In the genomic region with DNA sequence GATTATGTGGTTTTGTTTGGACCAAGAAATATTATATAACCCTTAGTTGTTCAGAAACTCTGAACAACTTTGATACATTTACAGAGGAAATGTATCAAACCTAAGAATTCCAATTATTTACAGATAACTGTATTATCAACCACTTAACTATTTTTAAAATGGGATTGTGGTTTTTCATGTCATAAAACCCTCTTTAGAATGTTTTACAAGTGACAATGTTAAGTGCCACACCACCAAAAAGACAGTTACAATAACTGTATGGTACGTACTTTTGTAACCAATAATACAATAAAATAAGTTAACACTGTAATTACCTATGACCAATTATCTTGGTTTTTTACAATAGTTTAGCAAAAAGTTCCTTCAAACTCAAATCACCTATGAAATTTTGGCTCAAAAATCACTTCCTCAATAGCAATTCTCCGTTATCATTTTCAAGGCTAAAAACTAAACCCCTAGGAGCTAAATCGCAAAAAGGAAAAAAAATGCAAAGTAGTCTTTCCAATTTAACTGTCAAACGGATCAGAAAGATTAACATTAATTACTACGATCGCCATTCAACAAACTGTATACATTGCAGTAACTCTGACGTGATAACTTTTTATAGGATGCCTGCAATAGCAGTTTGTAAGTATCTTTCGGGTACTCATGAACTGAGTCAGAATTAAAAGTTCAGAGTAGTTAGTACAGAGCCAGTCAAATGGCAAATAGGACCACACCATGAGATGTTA, we compare ENCODE assay signal across 9 cellular contexts. TPM values are rescaled to one million over a fixed set of nuclear protein-coding genes. Genes with fewer than 3 reads are reported as not detected.
DNase-seq lines count a peak whose midpoint lies in the region; ATAC-seq, FAIRE-seq and TF ChIP-seq lines count a peak whose summit lies in the region.
"Had no signal": no experiment of that assay in that cellular context is flagged by ENCODE, and none has a peak within 500 bp of the region (broad histone marks: within the 10 kb centered on the region; RNA-seq: fewer than 3 reads in every experiment).

No MANE protein-coding gene starts in this region.

- WGBS in GM12878 (ENCODE audit: insufficient coverage, insufficient replicate concordance, low lambda C conversion rate, missing lambda C conversion rate) = under 1% methylated on average over 8 of the region's 8 CpGs

- 0 out of 3 replicates have a peak, but pooled peaks have one; percentile 2 for ATAC-seq in GM12878
- ATAC-seq in HG02938 (IDR thresholded peaks at IDR 0.05; ENCODE audit: unreplicated experiment) = no peak

- SMC1A ChIA-PET in GM12878 (lab: Charles Lee; ENCODE audit: uncharacterized antibody, unreplicated experiment) = interaction anchor here (1.4 kb wide), 1 partner anchor 61 kb away, joined by 6 read pairs; no protein-coding TSS in a partner anchor

- no peak for TF ChIP-seq POLR2A in GM12878 (IDR thresholded peaks at IDR 0.05; ENCODE audit: low read depth, low read length)

- TF ChIP-seq CTCF in AG09309 (IDR thresholded peaks at IDR 0.05; ENCODE audit: control insufficient read depth, insufficient read depth, low read depth, low read length, missing control alignments) = no peak
- no peak for TF ChIP-seq CTCF in HFFc6 (IDR thresholded peaks at IDR 0.05)
- TF ChIP-seq CTCF in GM12878 (IDR thresholded peaks at IDR 0.05 in 2 of 3, conservative IDR thresholded peaks at IDR 0.05 in 1 of 3; ENCODE audit: control insufficient read depth in 2 of 3, extremely low read depth in 1 of 3, insufficient read depth in 1 of 3, low read depth in 3 of 3, low read length in 3 of 3) = no peak

- H3K4me3 Mint-ChIP-seq in HFFc6 = no peak overlapping the region

- H3K27me3 ChIP-seq in GM12878 (replicated peaks in 1 of 2; ENCODE audit: control insufficient read depth in 2 of 2, insufficient read depth in 2 of 2, low read length in 1 of 2) (no peaks in the 10 kb centered on the region), mucosa of rectum (ENCODE audit: control insufficient read depth in 2 of 2, insufficient read depth in 2 of 2, low read length in 2 of 2) (no peaks in the 10 kb centered on the region)

- no peak for TF ChIP-seq RAD21 in GM12878 (IDR thresholded peaks at IDR 0.05; ENCODE audit: insufficient read depth, low read depth, low read length)

- POLR2A ChIA-PET in GM12878 (lab: Charles Lee) = interaction anchor here (1.0 to 1.3 kb wide), 2 partner anchors 10 to 11 kb away, joined by 3 to 12 read pairs; no protein-coding TSS in a partner anchor

- intact Hi-C loops in GM12878 (cut with micrococcal nuclease; ENCODE audit: unreplicated experiment) = loop anchor here (5.0 to 10.0 kb wide), 4 partner anchors 43 to 635 kb away; a partner anchor contains a TSS

- in situ Hi-C loops in GM12878 (cut with MboI) = loop anchor here (25.0 kb wide), 3 partner anchors 577 to 1827 kb away; a partner anchor contains a TSS

- RAD21 ChIA-PET in GM12878 (lab: Charles Lee; ENCODE audit: unreplicated experiment) = interaction anchor here (1.6 kb wide), 1 partner anchor 62 kb away, joined by 4 read pairs; no protein-coding TSS in a partner anchor

- H3K27ac Mint-ChIP-seq in HFFc6 = peak overlapping the region; percentile 93

- peaks cover 64% of the 10 kb centered on the region for H3K79me2 ChIP-seq in GM12878 (ENCODE audit: control insufficient read depth, insufficient read depth, low read length)

- TF ChIP-seq EP300 in GM12878 (IDR thresholded peaks at IDR 0.05; ENCODE audit: borderline replicate concordance in 1 of 2, control insufficient read depth in 1 of 2, low read depth in 2 of 2, low read length in 2 of 2) = no peak

- no peaks in the 10 kb centered on the region; the same call in 1 of the 2 replicates for H3K27me3 Mint-ChIP-seq in HFFc6 (ENCODE audit: insufficient read depth)

- H3K36me3 ChIP-seq in GM12878 (ENCODE audit: control insufficient read depth in 2 of 2, insufficient read depth in 2 of 2, low read length in 1 of 2) (no peaks in the 10 kb centered on the region), mucosa of rectum (ENCODE audit: control insufficient read depth in 2 of 2, insufficient read depth in 2 of 2, low read length in 2 of 2) (no peaks in the 10 kb centered on the region)

- peaks cover 13% of the 10 kb centered on the region for H3K36me3 Mint-ChIP-seq in HFFc6 (ENCODE audit: low read depth)

- H3K9me3 ChIP-seq in GM12878 (replicated peaks; ENCODE audit: control insufficient read depth, insufficient read depth, low read length) = no peaks in the 10 kb centered on the region
- H3K9me3 ChIP-seq in mucosa of rectum (ENCODE audit: control insufficient read depth in 2 of 2, low read length in 2 of 2) = no peaks in the 10 kb centered on the region

- H3K9ac ChIP-seq in GM12878 (ENCODE audit: control insufficient read depth, insufficient read depth, low read length) (peak overlapping the region; percentile 95), mucosa of rectum (ENCODE audit: low read depth in 1 of 2, low read length in 2 of 2) (peak overlapping the region; percentile 92 to 97)

- peak overlapping the region; percentile 36 for H3K4me2 ChIP-seq in GM12878 (ENCODE audit: control insufficient read depth, insufficient read depth)

- H3K4me1 ChIP-seq in GM12878 (ENCODE audit: control insufficient read depth, insufficient read depth, low read length) (no peaks in the 10 kb centered on the region), mucosa of rectum (ENCODE audit: control insufficient read depth in 2 of 2, insufficient read depth in 2 of 2, low read length in 2 of 2) (peaks cover 9 to 19% of the 10 kb centered on the region in 2 donors)

- BruUV-seq in GM12878 (replicated peaks; lab: Mats Ljungman, UMichigan) = no TSS peak

- H4K20me1 ChIP-seq in GM12878 (ENCODE audit: control insufficient read depth, insufficient read depth) = no peaks in the 10 kb centered on the region

- no peaks in the 10 kb centered on the region for H3K9me3 Mint-ChIP-seq in HFFc6

- FAIRE-seq in GM12878 (lab: Jason Lieb, UNC) = no peak
- FAIRE-seq: islet of Langerhans had no signal

- H3K27ac ChIP-seq in GM12878 (ENCODE audit: control insufficient read depth, insufficient read depth) = peak overlapping the region; percentile 96
- H3K27ac ChIP-seq in mucosa of rectum (ENCODE audit: low read depth in 2 of 2, low read length in 2 of 2) = peak overlapping the region; percentile 97 to 98

- CTCF ChIA-PET in GM12878 (lab: Yijun Ruan, JAX) = no interaction called here

- H2AFZ ChIP-seq in GM12878 (ENCODE audit: control insufficient read depth, low read depth, low read length) = no peak overlapping the region

- DNase-seq in AG09309 (ENCODE audit: low read depth) (no peak), HFFc6 (peak; percentile 42), GM12878 (ENCODE audit: low read depth, low spot score) (no peak), pons (ENCODE audit: low spot score) (no peak), mesenteric fat pad (ENCODE audit: low spot score) (no peak), activated gamma-delta T cell (lab: John Stamatoyannopoulos, UW) (no peak)

- peaks cover 38% of the 10 kb centered on the region for H3K4me1 Mint-ChIP-seq in HFFc6 (ENCODE audit: low read depth)

- H3K4me3 ChIP-seq in AG09309 (ENCODE audit: control insufficient read depth, low read depth, low read length) (peak overlapping the region; percentile 70), GM12878 (peak overlapping the region; percentile 84), mucosa of rectum (ENCODE audit: low read length in 2 of 2) (peak overlapping the region; percentile 86 to 99)

TF ChIP-seq in GM12878, 131 proteins besides CTCF, POLR2A, EP300 and RAD21:
- no peak for TF ChIP-seq NR2C1 (IDR thresholded peaks at IDR 0.05)
- TF ChIP-seq SPI1 (IDR thresholded peaks at IDR 0.05; ENCODE audit: borderline replicate concordance, insufficient read depth, low read depth, low read length) = peak; percentile 18; the same call in 1 of the 2 replicates
- 0 out of 4 replicates have a peak, but pooled peaks of 1 of the 2 experiments have one; percentile 57 for TF ChIP-seq CEBPB (IDR thresholded peaks at IDR 0.05; ENCODE audit: borderline replicate concordance in 1 of 2, low read depth in 2 of 2, low read length in 2 of 2)

RNA-seq across cellular contexts. Expression of a gene that starts 1.5 kb away (rescaled TPM):
- total RNA-seq in HFFc6 (2021; fragmentation: NEBNext Ultra II Directional; extraction: Animal tissue kit (Norgen Biotek cat#: 25700)) = 10 to 100 TPM; 64.8 to 71.7 (median 67.1) TPM
- 161 and 162 TPM in 2 replicates for total RNA-seq in GM12878 (2013; cell fraction: nucleolus; rRNA removed)
- total RNA-seq in GM12878 (2014; rRNA removed) (26.3 and 29.6 TPM in 2 replicates), GM12878 (2014; rRNA removed; fragmentation: Illumina TruSeq; extraction: Trizol) (46.6 and 52.5 TPM in 2 replicates), GM12878 (2021) (35.1 and 36.4 TPM in 2 replicates), mesenteric fat pad (61.8 TPM)
- polyA plus RNA-seq in GM12878 (2011; ENCODE audit: low read depth) = 13.5 TPM
- polyA plus RNA-seq in GM12878 (2011; rRNA removed) (29.7 and 48.9 TPM in 2 replicates), GM12878 (2014; fragmentation: Illumina TruSeq; extraction: Trizol) (41.5 and 52.1 TPM in 2 replicates), GM12878 (2014; fragmentation: Nextera tagmentation; extraction: Ambion mirVana) (10 to 100 TPM; 14.8 to 15.1 TPM), GM12878 (2014; rRNA removed) (12.8 and 17.7 TPM in 2 replicates), GM12878 (2016; fragmentation: Nextera tagmentation; extraction: Ambion mirVana) (10 to 100 TPM; 29.2 to 30.7 TPM)
- polyA plus RNA-seq in GM12878 (2011; cell fraction: cytosol; rRNA removed) = 5.4 and 6.2 TPM in 2 replicates
- polyA plus RNA-seq in GM12878 (2011; cell fraction: nucleus; rRNA removed) = 21.4 and 23.6 TPM in 2 replicates
- 27.2 and 31.4 TPM in 2 replicates for polyA plus RNA-seq in GM12878 (2012)
- polyA minus RNA-seq in GM12878 (2011; rRNA and poly(A)+ RNA removed) = 38.3 and 50.0 TPM in 2 replicates
- polyA minus RNA-seq in GM12878 (2011; cell fraction: cytosol; rRNA and poly(A)+ RNA removed) = 12.6 and 14.2 TPM in 2 replicates
- 46.3 and 74.9 TPM in 2 replicates for polyA minus RNA-seq in GM12878 (2011; cell fraction: nucleus; rRNA and poly(A)+ RNA removed)
